In the genomic region with DNA sequence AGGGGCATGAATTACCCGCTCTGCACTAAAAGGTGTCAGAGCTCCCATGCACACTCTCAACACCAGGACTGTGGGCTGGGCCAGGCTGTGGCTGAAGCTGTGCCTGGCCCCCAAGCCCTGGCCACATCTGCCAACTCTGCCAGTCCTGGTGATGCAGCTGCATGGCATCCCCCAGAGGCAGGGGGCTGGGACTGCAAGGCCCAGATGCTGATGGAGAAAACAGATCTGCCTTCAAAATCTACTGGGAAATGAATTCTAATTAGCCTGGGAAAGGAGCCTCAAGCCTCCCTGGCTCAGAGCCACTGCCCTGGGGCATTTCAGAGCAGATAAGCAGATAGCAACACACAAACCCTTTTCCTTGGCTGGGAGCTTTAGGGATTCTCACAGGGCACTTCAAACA, we compare ENCODE assay signal across 5 cellular contexts. TPM values are rescaled to one million over a fixed set of nuclear protein-coding genes. Genes with fewer than 3 reads are reported as not detected.
DNase-seq lines count a peak whose midpoint lies in the region; ATAC-seq and TF ChIP-seq lines count a peak whose summit lies in the region.

No MANE protein-coding gene starts in this region.

- H3K9me3 ChIP-seq in SK-N-MC (ENCODE audit: low read depth, low read length): no peaks in the 10 kb centered on the region

- H3K9ac ChIP-seq in SK-N-MC (ENCODE audit: insufficient read length): no peak overlapping the region

- H3K4me3 ChIP-seq in SK-N-MC: no peak overlapping the region

- no peaks in the 10 kb centered on the region for H3K9me3 Mint-ChIP-seq in HFFc6

- H3K36me3 Mint-ChIP-seq in HFFc6 (ENCODE audit: low read depth): no peaks in the 10 kb centered on the region

- H3K4me3 Mint-ChIP-seq in HFFc6: no peak overlapping the region

- peaks cover 8% of the 10 kb centered on the region for H3K4me1 Mint-ChIP-seq in HFFc6 (ENCODE audit: low read depth)

- H3K27ac ChIP-seq in SK-N-MC: no peak overlapping the region

- peak; percentile 55 for TF ChIP-seq CTCF in HFFc6 (IDR thresholded peaks at IDR 0.05)

- ATAC-seq in GM19328 (IDR thresholded peaks at IDR 0.05; ENCODE audit: unreplicated experiment): no peak

- DNase-seq in HFFc6 (peak; percentile 65), SK-N-MC (ENCODE audit: low read depth, low spot score) (peak; percentile 75), pons (ENCODE audit: low spot score) (peak; percentile 93), KG1 (lab: John Stamatoyannopoulos, UW) (no peak)

- H3K36me3 ChIP-seq in SK-N-MC (ENCODE audit: insufficient read depth, low read length): no peaks in the 10 kb centered on the region

- H3K27ac Mint-ChIP-seq in HFFc6: no peak overlapping the region

- peaks cover 16% of the 10 kb centered on the region for H3K27me3 Mint-ChIP-seq in HFFc6 (ENCODE audit: insufficient read depth)

RNA-seq across cellular contexts. Expression of gene CHST6, which starts 3.4 kb away (rescaled TPM):
- under 1 TPM in 2 of 6 experiments, not detected in 4; 0.05 TPM for total RNA-seq in HFFc6 (2021; fragmentation: NEBNext Ultra II Directional; extraction: Animal tissue kit (Norgen Biotek cat#: 25700))

RNA-seq across cellular contexts. Expression of gene TMEM170A, which starts 27.4 kb away (rescaled TPM):
- total RNA-seq in HFFc6 (2021; fragmentation: NEBNext Ultra II Directional; extraction: Animal tissue kit (Norgen Biotek cat#: 25700)): 10 to 100 TPM in 4 of 6 experiments, 1 to 10 TPM in 2; 8.2 to 11.7 (median 10.6) TPM

RNA-seq across cellular contexts. Expression of gene CHST5, which starts 44.0 kb away (rescaled TPM):
- total RNA-seq in HFFc6 (2021; fragmentation: NEBNext Ultra II Directional; extraction: Animal tissue kit (Norgen Biotek cat#: 25700)): not detected

RNA-seq across cellular contexts. Expression of gene CFDP1, which starts 58.6 kb away (rescaled TPM):
- total RNA-seq in HFFc6 (2021; fragmentation: NEBNext Ultra II Directional; extraction: Animal tissue kit (Norgen Biotek cat#: 25700)): 10 to 100 TPM; 33.0 to 43.1 (median 37.6) TPM
